In genomic region chr14:34301107-34301734, GRCh38 we compare ENCODE assay signal across 8 cellular contexts.
A peak's percentile ranks its signal among the peaks of the same experiment; 100 is the strongest.
DNase-seq lines count a peak whose midpoint lies in the region; ATAC-seq, FAIRE-seq and TF ChIP-seq lines count a peak whose summit lies in the region.

No MANE protein-coding gene starts in this region.

- no peak overlapping the region for H3K27ac ChIP-seq in AG04450 (ENCODE audit: low read depth, low read length)
- no peak overlapping the region for H3K27ac ChIP-seq in heart left ventricle
- H3K27ac ChIP-seq in small intestine (ENCODE audit: low read depth in 1 of 2, low read length in 1 of 2), result no peak overlapping the region

- ATAC-seq in heart left ventricle, result peak in 3 of 4 donors; percentile 38 to 70 (median 45)

- FAIRE-seq in TTC549 (lab: Jason Lieb, UNC) (peak; percentile 26), small intestine (lab: Jason Lieb, UNC) (no peak), GM12892 (lab: Jason Lieb, UNC) (no peak)

- DNase-seq in AG04450 (ENCODE audit: low read depth, low spot score), result no peak
- peak; percentile 38 for DNase-seq in GM12865 (ENCODE audit: low read depth)
- DNase-seq in NCI-H1694 (lab: John Stamatoyannopoulos, UW), result peak; percentile 85
- DNase-seq in heart left ventricle, result no peak
- peak; percentile 36 for DNase-seq in small intestine
- no peak for DNase-seq in GM12892 (ENCODE audit: insufficient read length)
- no peak for DNase-seq in stimulated activated CD4-positive, alpha-beta T cell treated with anti-CD3 and anti-CD28 coated beads, Interleukin-1b, Interleukin-23, amount 100 ng/mL, for 48 hours

- H3K4me3 ChIP-seq in AG04450 (ENCODE audit: low read depth, low read length) (no peak overlapping the region), GM12865 (ENCODE audit: low read depth, low read length) (no peak overlapping the region), heart left ventricle (no peak overlapping the region), small intestine (ENCODE audit: low read depth in 1 of 2, low read length in 2 of 2) (no peak overlapping the region)

- intact Hi-C loops in heart left ventricle (cut with DNase I), result loop anchor here (1.0 to 10.0 kb wide), 12 partner anchors 69 to 1726 kb away; no protein-coding TSS in a partner anchor

- TF ChIP-seq CTCF in AG04450 (IDR thresholded peaks at IDR 0.05; ENCODE audit: low read depth, low read length) (peak; percentile 50), GM12865 (IDR thresholded peaks at IDR 0.05; ENCODE audit: insufficient read depth, low read depth, low read length, missing control alignments) (peak; percentile 47), heart left ventricle (IDR thresholded peaks at IDR 0.05) (peak; percentile 46 to 74 (median 62))

- H3K27me3 ChIP-seq in AG04450 (ENCODE audit: control insufficient read depth, insufficient read depth, low read length) (no peaks in the 10 kb centered on the region), heart left ventricle (no peaks in the 10 kb centered on the region), small intestine (ENCODE audit: control insufficient read depth in 2 of 2, insufficient read depth in 2 of 2, low read length in 2 of 2) (peaks cover 0 to 2% of the 10 kb centered on the region in 2 donors)

- 18 to 36% (median 31%) methylated on average over 1 of the region's 1 CpG for WGBS in heart left ventricle, 4 donors
- WGBS in small intestine, 3 donors, result 0 to 13% (median 8%) methylated on average over 1 of the region's 1 CpG

- POLR2A ChIA-PET in AG04450 (lab: Yijun Ruan, JAX), result interaction anchor here (0.6 kb wide), 1 partner anchor 179 kb away, joined by 3 read pairs; no protein-coding TSS in a partner anchor

- H3K9me3 ChIP-seq in AG04450 (ENCODE audit: control insufficient read depth, insufficient read depth, low read length) (no peaks in the 10 kb centered on the region), heart left ventricle (no peaks in the 10 kb centered on the region), small intestine (ENCODE audit: control insufficient read depth, low read depth) (no peaks in the 10 kb centered on the region)

- TF ChIP-seq POLR2A in heart left ventricle (IDR thresholded peaks at IDR 0.05), result no peak
- no peak for TF ChIP-seq POLR2A in GM12892 (IDR thresholded peaks at IDR 0.05; ENCODE audit: low read depth, low read length)

- H3K4me1 ChIP-seq in heart left ventricle (no peaks in the 10 kb centered on the region), small intestine (ENCODE audit: control insufficient read depth in 2 of 2, insufficient read depth in 1 of 2, low read depth in 1 of 2, low read length in 1 of 2) (no peaks in the 10 kb centered on the region)

- H3K36me3 ChIP-seq in heart left ventricle, result no peaks in the 10 kb centered on the region
- H3K36me3 ChIP-seq in small intestine (ENCODE audit: control insufficient read depth in 2 of 2, insufficient read depth in 2 of 2, low read length in 2 of 2), result no peaks in the 10 kb centered on the region

- CTCF ChIA-PET in AG04450 (lab: Charles Lee), result interaction anchor here (0.6 to 1.8 kb wide), 9 partner anchors 10 to 463 kb away, joined by 3 to 9 read pairs (median 5); no protein-coding TSS in a partner anchor

Comparison
In these comparisons a context has a peak if more than half of its experiments do, and no peak if none do; other contexts are left out.
1. DNase-seq: peak in GM12865 (single experiment), NCI-H1694 (single experiment) and small intestine (single experiment); none in AG04450 (single experiment), heart left ventricle (0 of 5), GM12892 (single experiment) and stimulated activated CD4-positive, alpha-beta T cell treated with anti-CD3 and anti-CD28 coated beads, Interleukin-1b, Interleukin-23, amount 100 ng/mL, for 48 hours (single experiment).
2. Peak in every context shown above with its lines, with median percentiles within 50 percentile points of each other: CTCF ChIP-seq.